ENCODE assay signal across 8 cellular contexts in the genomic region with DNA sequence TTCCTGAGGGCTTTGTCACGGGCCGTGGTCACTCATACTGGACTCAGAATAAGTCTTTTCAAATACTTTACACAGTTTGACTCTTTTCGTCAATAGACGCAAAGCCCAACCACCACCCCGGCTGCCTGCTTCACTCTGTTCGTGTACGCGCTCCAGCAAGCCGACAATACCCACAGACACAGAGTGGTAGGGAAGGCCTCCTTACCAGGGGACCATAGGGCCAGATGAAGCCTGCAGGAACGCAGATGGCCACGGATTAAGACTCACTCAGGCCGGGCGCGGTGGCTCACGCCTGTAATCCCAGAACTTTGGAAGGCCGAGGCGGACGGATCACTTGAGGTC. TPM values are rescaled to one million over a fixed set of nuclear protein-coding genes. Genes with fewer than 3 reads are reported as not detected.
DNase-seq lines count a peak whose midpoint lies in the region; ATAC-seq, FAIRE-seq and TF ChIP-seq lines count a peak whose summit lies in the region.

No MANE protein-coding gene starts in this region.

- H3K27ac Mint-ChIP-seq in stimulated activated naive B cell treated with anti-CD40 and anti-IgM and Interleukin-4, amounts not matched to agents 10 μg/mL and 1 μg/mL and 100 μg/mL, for 72 hours = peak overlapping the region; percentile 96

- H3K4me1 Mint-ChIP-seq in stimulated activated naive B cell treated with anti-CD40 and anti-IgM and Interleukin-4, amounts not matched to agents 10 μg/mL and 1 μg/mL and 100 μg/mL, for 72 hours = peaks cover 32 to 38% of the 10 kb centered on the region in 2 donors

- peak; percentile 25 for ATAC-seq in GM19351 (IDR thresholded peaks at IDR 0.05; ENCODE audit: unreplicated experiment)
- no peak for ATAC-seq in body of pancreas
- peak; percentile 14 to 15 for ATAC-seq in stimulated activated naive B cell treated with anti-CD40 and anti-IgM and Interleukin-4, amounts not matched to agents 10 μg/mL and 1 μg/mL and 100 μg/mL, for 72 hours (replicated peaks)

- H3K4me1 ChIP-seq in body of pancreas = peaks cover 19% of the 10 kb centered on the region

- peaks cover 0 to 3% of the 10 kb centered on the region in 2 donors for H3K9me3 Mint-ChIP-seq in stimulated activated naive B cell treated with anti-CD40 and anti-IgM and Interleukin-4, amounts not matched to agents 10 μg/mL and 1 μg/mL and 100 μg/mL, for 72 hours

- peak overlapping the region in 3 of 4 donors; percentile 76 to 95 (median 88) for H3K27ac ChIP-seq in body of pancreas

- FAIRE-seq in GM12892 (lab: Jason Lieb, UNC) = no peak

- intact Hi-C loops in body of pancreas (cut with DNase I) = no loop called here

- DNase-seq in AG04449 (ENCODE audit: low read depth, low spot score) (no peak), NCI-H524 treated with DMSO at 0.1 percent for 48 hours (lab: John Stamatoyannopoulos, UW) (peak; percentile 25), body of pancreas (peak; percentile 9 to 29 (median 22)), kidney tubule cell (ENCODE audit: low spot score) (peak; percentile 26), GM12892 (ENCODE audit: insufficient read length) (no peak), inferior parietal cortex (ENCODE audit: extremely low spot score) (no peak)
- DNase-seq in stimulated activated naive B cell treated with anti-CD40 and anti-IgM and Interleukin-4, amounts not matched to agents 10 μg/mL and 1 μg/mL and 100 μg/mL, for 72 hours = no peak

- no peaks in the 10 kb centered on the region for H3K36me3 ChIP-seq in body of pancreas (replicated peaks in 1 of 2; ENCODE audit: insufficient read depth in 1 of 2, low read depth in 2 of 2)

- CTCF ChIA-PET in AG04449 (lab: Yijun Ruan, JAX) = interaction anchor here (1.4 to 2.2 kb wide), 5 partner anchors 10 to 82 kb away, joined by 4 to 15 read pairs (median 6); a partner anchor contains a TSS

- no peaks in the 10 kb centered on the region for H3K9me3 ChIP-seq in body of pancreas

- TF ChIP-seq POLR2A in body of pancreas (IDR thresholded peaks at IDR 0.05) (no peak), GM12892 (IDR thresholded peaks at IDR 0.05; ENCODE audit: low read depth, low read length) (no peak)

- H3K4me3 ChIP-seq in AG04449 (ENCODE audit: low read depth, low read length) (peak overlapping the region; percentile 87), body of pancreas (peak overlapping the region; percentile 65 to 96)

- peak overlapping the region; percentile 95 to 98 for H3K4me3 Mint-ChIP-seq in stimulated activated naive B cell treated with anti-CD40 and anti-IgM and Interleukin-4, amounts not matched to agents 10 μg/mL and 1 μg/mL and 100 μg/mL, for 72 hours

- no peaks in the 10 kb centered on the region for H3K27me3 ChIP-seq in body of pancreas

- 0 to 1% methylated on average over 7 to 18 of the region's 18 CpGs for WGBS in body of pancreas, 2 donors

- H3K36me3 Mint-ChIP-seq in stimulated activated naive B cell treated with anti-CD40 and anti-IgM and Interleukin-4, amounts not matched to agents 10 μg/mL and 1 μg/mL and 100 μg/mL, for 72 hours = peaks cover 12 to 29% of the 10 kb centered on the region in 2 donors

- TF ChIP-seq CTCF in AG04449 (IDR thresholded peaks at IDR 0.05; ENCODE audit: insufficient read depth, low read length, missing control alignments) (no peak), body of pancreas (IDR thresholded peaks at IDR 0.05) (no peak)

- POLR2A ChIA-PET in AG04449 (lab: Yijun Ruan, JAX) = no interaction called here

- H3K27me3 Mint-ChIP-seq in stimulated activated naive B cell treated with anti-CD40 and anti-IgM and Interleukin-4, amounts not matched to agents 10 μg/mL and 1 μg/mL and 100 μg/mL, for 72 hours = no peaks in the 10 kb centered on the region

RNA-seq across cellular contexts. Expression of a gene that starts 29.7 kb away (rescaled TPM):
- total RNA-seq in body of pancreas = 1 to 10 TPM in 1 of 2 donors, under 1 TPM in 1; under 0.01 to 1.3 TPM
- polyA plus RNA-seq in GM12892 (2012; ENCODE audit: missing spikeins) = 0.76 TPM

RNA-seq across cellular contexts. Expression of a gene that starts 41.0 kb away (rescaled TPM):
- 10 to 100 TPM; 18.7 to 23.1 TPM for total RNA-seq in body of pancreas
- 32.3 TPM for polyA plus RNA-seq in GM12892 (2012; ENCODE audit: missing spikeins)

RNA-seq across cellular contexts. Expression of a gene that starts 41.2 kb away (rescaled TPM):
- total RNA-seq in body of pancreas = 10 to 100 TPM; 10.5 to 34.8 TPM
- polyA plus RNA-seq in GM12892 (2012; ENCODE audit: missing spikeins) = 7.1 TPM

Comparison
In these comparisons a context has a peak if more than half of its experiments do, and no peak if none do; other contexts are left out.
1. DNase-seq: peak in NCI-H524 treated with DMSO at 0.1 percent for 48 hours (single experiment), body of pancreas (4 of 4) and kidney tubule cell (single experiment); none in AG04449 (single experiment), stimulated activated naive B cell treated with anti-CD40 and anti-IgM and Interleukin-4, amounts not matched to agents 10 μg/mL and 1 μg/mL and 100 μg/mL, for 72 hours (single experiment), GM12892 (single experiment) and inferior parietal cortex (single experiment).